Comparison of ENCODE assay signal across 29 cellular contexts in genomic region chr1:30099587-30099986, GRCh38.
"Had no signal": no experiment of that assay in that cellular context is flagged by ENCODE, and none has a peak within 500 bp of the region (broad histone marks: within the 10 kb centered on the region; RNA-seq: fewer than 3 reads in every experiment).

No MANE protein-coding gene starts in this region.

- FAIRE-seq: small intestine, urothelium cell line had no signal

- DNase-seq: nephron progenitor cell; nucleus accumbens; ovary; right cardiac atrium; right lobe of liver; sigmoid colon; small intestine; stimulated activated CD4-positive, alpha-beta T cell treated with anti-CD3 and anti-CD28 coated beads, Interleukin-15, amount 100 ng/mL, for 24 hours; stimulated activated CD4-positive, alpha-beta T cell treated with anti-CD3 and anti-CD28 coated beads, Interleukin-2, amount 100 ng/mL, for 24 hours; stimulated activated CD4-positive, alpha-beta T cell treated with anti-CD3 and anti-CD28 coated beads, Interleukin-2, amount 100 ng/mL, for 48 hours; stimulated activated CD4-positive, alpha-beta T cell treated with anti-CD3 and anti-CD28 coated beads, Interleukin-4, amount 100 ng/mL, for 24 hours; stimulated activated naive B cell treated with anti-CD40 and anti-IgM and Interleukin-4, amounts not matched to agents 10 μg/mL and 1 μg/mL and 100 μg/mL, for 72 hours; stimulated activated naive CD4-positive, alpha-beta T cell treated with Interleukin-2 at 50 U/mL for 16 hours; stomach; thyroid gland; trophoblast cell; upper lobe of left lung had no signal

- H3K4me3 Mint-ChIP-seq: natural killer cell treated with Interleukin-12 subunit alpha and Interleukin-12 subunit beta and Interleukin-15 and Interleukin-18, amount 100 ng/mL, for 72 hours; nephron progenitor cell; neural crest cell; stimulated activated effector memory CD8-positive, alpha-beta T cell treated with anti-CD3 and anti-CD28 coated beads, Interleukin-12 subunit alpha, Interleukin-12 subunit beta, amount 100 ng/mL, for 72 hours; stimulated activated naive B cell treated with anti-CD40 and anti-IgM and Interleukin-4, amounts not matched to agents 10 μg/mL and 1 μg/mL and 100 μg/mL, for 72 hours; stimulated activated naive CD8-positive, alpha-beta T cell treated with anti-CD3 and anti-CD28 coated beads, Interleukin-15, Interleukin-2, amounts not matched to agents 100 ng/mL and 50 ng/mL, for 24 hours had no signal

- H3K27ac Mint-ChIP-seq: natural killer cell treated with Interleukin-12 subunit alpha and Interleukin-12 subunit beta and Interleukin-15 and Interleukin-18, amount 100 ng/mL, for 72 hours; nephron progenitor cell; progenitor cell of endocrine pancreas; stimulated activated effector memory CD8-positive, alpha-beta T cell treated with anti-CD3 and anti-CD28 coated beads, Interleukin-12 subunit alpha, Interleukin-12 subunit beta, amount 100 ng/mL, for 72 hours; stimulated activated naive B cell treated with anti-CD40 and anti-IgM and Interleukin-4, amounts not matched to agents 10 μg/mL and 1 μg/mL and 100 μg/mL, for 72 hours; stimulated activated naive CD8-positive, alpha-beta T cell treated with anti-CD3 and anti-CD28 coated beads, Interleukin-15, Interleukin-2, amounts not matched to agents 100 ng/mL and 50 ng/mL, for 24 hours had no signal

- H3K36me3 ChIP-seq: neutrophil, ovary, right lobe of liver, sigmoid colon, stomach, thoracic aorta, thyroid gland, tibial nerve, upper lobe of left lung, vagina had no signal

- H3K27me3 ChIP-seq: neutrophil, ovary, right lobe of liver, thyroid gland, vagina had no signal

- H3K4me1 Mint-ChIP-seq: neural crest cell; stimulated activated effector memory CD8-positive, alpha-beta T cell treated with anti-CD3 and anti-CD28 coated beads, Interleukin-12 subunit alpha, Interleukin-12 subunit beta, amount 100 ng/mL, for 72 hours; stimulated activated naive B cell treated with anti-CD40 and anti-IgM and Interleukin-4, amounts not matched to agents 10 μg/mL and 1 μg/mL and 100 μg/mL, for 72 hours had no signal

- H3K27me3 Mint-ChIP-seq: natural killer cell treated with Interleukin-12 subunit alpha and Interleukin-12 subunit beta and Interleukin-15 and Interleukin-18, amount 100 ng/mL, for 72 hours; stimulated activated naive B cell treated with anti-CD40 and anti-IgM and Interleukin-4, amounts not matched to agents 10 μg/mL and 1 μg/mL and 100 μg/mL, for 72 hours had no signal

- H3K4me3 ChIP-seq: ovary, psoas muscle, right lobe of liver, sigmoid colon, stomach, thoracic aorta, thyroid gland, tibial nerve, upper lobe of left lung, vagina had no signal

- H3K4me1 ChIP-seq: parathyroid adenoma, psoas muscle, right lobe of liver, sigmoid colon, stomach, thyroid gland, tibial nerve, upper lobe of left lung, vagina had no signal

- H3K27ac ChIP-seq: neutrophil, ovary, parathyroid adenoma, psoas muscle, right lobe of liver, sigmoid colon, stomach, thoracic aorta, thyroid gland, tibial nerve, upper lobe of left lung, vagina had no signal

- H3K9me3 ChIP-seq: neutrophil, ovary, psoas muscle, right lobe of liver, sigmoid colon, stomach, thoracic aorta, thyroid gland, upper lobe of left lung, vagina had no signal

- H3K36me3 Mint-ChIP-seq: natural killer cell treated with Interleukin-12 subunit alpha and Interleukin-12 subunit beta and Interleukin-15 and Interleukin-18, amount 100 ng/mL, for 72 hours; stimulated activated effector memory CD8-positive, alpha-beta T cell treated with anti-CD3 and anti-CD28 coated beads, Interleukin-12 subunit alpha, Interleukin-12 subunit beta, amount 100 ng/mL, for 72 hours; stimulated activated naive B cell treated with anti-CD40 and anti-IgM and Interleukin-4, amounts not matched to agents 10 μg/mL and 1 μg/mL and 100 μg/mL, for 72 hours had no signal

- H3K9me3 Mint-ChIP-seq: natural killer cell treated with Interleukin-12 subunit alpha and Interleukin-12 subunit beta and Interleukin-15 and Interleukin-18, amount 100 ng/mL, for 72 hours; neural crest cell; stimulated activated effector memory CD8-positive, alpha-beta T cell treated with anti-CD3 and anti-CD28 coated beads, Interleukin-12 subunit alpha, Interleukin-12 subunit beta, amount 100 ng/mL, for 72 hours; stimulated activated naive CD8-positive, alpha-beta T cell treated with anti-CD3 and anti-CD28 coated beads, Interleukin-15, Interleukin-2, amounts not matched to agents 100 ng/mL and 50 ng/mL, for 24 hours had no signal

- ATAC-seq: natural killer cell treated with Interleukin-12 subunit alpha and Interleukin-12 subunit beta and Interleukin-15 and Interleukin-18, amount 100 ng/mL, for 72 hours; right lobe of liver; stimulated activated effector memory CD8-positive, alpha-beta T cell treated with anti-CD3 and anti-CD28 coated beads, Interleukin-12 subunit alpha, Interleukin-12 subunit beta, amount 100 ng/mL, for 72 hours; stimulated activated naive B cell treated with anti-CD40 and anti-IgM and Interleukin-4, amounts not matched to agents 10 μg/mL and 1 μg/mL and 100 μg/mL, for 72 hours had no signal

- H3K9ac ChIP-seq: parathyroid adenoma had no signal
